Comparison of ENCODE assay signal across 16 cellular contexts in the genomic region with DNA sequence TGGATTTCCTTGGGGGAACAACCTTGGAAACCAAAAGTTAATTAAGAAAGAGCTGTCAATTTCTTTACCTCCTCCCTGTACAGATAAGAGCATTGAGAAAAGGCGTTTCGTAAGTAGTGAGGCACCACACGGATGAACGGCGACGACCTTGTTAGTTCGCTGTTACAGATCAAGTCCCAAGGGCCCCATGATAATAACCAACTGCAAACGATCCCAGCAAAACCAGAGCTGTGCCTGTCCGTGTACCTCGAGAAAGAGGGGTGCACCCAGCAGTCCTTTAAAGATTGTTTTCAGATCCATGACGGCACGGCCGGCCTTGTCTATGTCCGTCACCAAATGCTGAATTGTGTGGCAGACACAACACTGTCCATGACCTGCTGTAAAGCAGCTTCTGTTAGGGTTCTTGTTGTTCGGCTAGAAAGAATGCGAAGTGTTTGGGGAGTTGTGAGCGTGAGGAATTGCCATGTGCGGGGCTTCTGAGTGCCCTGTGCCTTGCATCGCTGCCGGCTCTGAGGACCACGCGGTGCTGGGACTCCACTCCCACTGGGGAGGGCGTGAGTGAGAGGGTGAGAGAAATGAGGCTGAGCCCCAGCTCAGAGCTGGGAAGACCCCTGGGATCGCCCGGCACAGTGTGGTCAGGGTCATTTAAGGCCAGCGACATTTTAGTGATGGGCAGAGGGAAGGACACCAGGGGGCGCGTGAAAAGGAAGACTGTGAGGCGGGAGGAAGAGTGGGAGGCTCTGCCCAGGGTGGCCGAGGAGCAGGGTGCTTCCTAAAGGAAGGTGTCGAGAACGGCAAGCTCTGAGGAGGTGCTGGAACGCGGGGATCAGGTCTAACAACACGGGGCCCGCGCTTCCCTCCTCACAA.
"Had no signal": no experiment of that assay in that cellular context is flagged by ENCODE, and none has a peak within 500 bp of the region (broad histone marks: within the 10 kb centered on the region; RNA-seq: fewer than 3 reads in every experiment).

No MANE protein-coding gene starts in this region.

- H3K9me3 Mint-ChIP-seq: activated naive CD4-positive, alpha-beta T cell treated with anti-CD3 and anti-CD28 coated beads, Interleukin-2, amount 50 U/mL, for 72 hours; effector memory CD8-positive, alpha-beta T cell; memory B cell; naive B cell had no signal

- H3K36me3 ChIP-seq: adrenal gland, sigmoid colon, tibial nerve had no signal

- H3K4me3 ChIP-seq: adrenal gland, mucosa of descending colon, sigmoid colon, tibial nerve had no signal

- H3K27me3 ChIP-seq: adrenal gland, sigmoid colon had no signal

- H3K9me3 ChIP-seq: adrenal gland, mucosa of descending colon, sigmoid colon, tibial nerve had no signal

- H3K27ac ChIP-seq: adrenal gland, parathyroid adenoma, sigmoid colon, tibial nerve, VCaP had no signal

- H3K4me3 Mint-ChIP-seq: effector memory CD8-positive, alpha-beta T cell; memory B cell; naive B cell had no signal

- H3K27ac Mint-ChIP-seq: activated naive CD4-positive, alpha-beta T cell treated with anti-CD3 and anti-CD28 coated beads, Interleukin-2, amount 50 U/mL, for 72 hours; effector memory CD8-positive, alpha-beta T cell; memory B cell; naive B cell had no signal

- H3K4me1 Mint-ChIP-seq: memory B cell, naive B cell had no signal

- DNase-seq: activated CD4-positive, alpha-beta T cell treated with anti-CD3 and anti-CD28 coated beads, Interleukin-2, amount 50 U/mL, for 48 hours; activated gamma-delta T cell treated with Interleukin-2 at 50 U/mL for 16 hours; activated T-cell treated with anti-CD3 and anti-CD28 coated beads, Interleukin-2, amount 50 U/mL, for 48 hours; effector memory CD8-positive, alpha-beta T cell; left ventricle myocardium superior; naive B cell; sigmoid colon; stimulated activated naive CD4-positive, alpha-beta T cell; T-helper 2 cell had no signal

- H2AFZ ChIP-seq: parathyroid adenoma had no signal

- H3K79me2 ChIP-seq: parathyroid adenoma had no signal

- H3K36me3 Mint-ChIP-seq: activated naive CD4-positive, alpha-beta T cell treated with anti-CD3 and anti-CD28 coated beads, Interleukin-2, amount 50 U/mL, for 72 hours had no signal

- H3K9ac ChIP-seq: parathyroid adenoma had no signal

- H3K4me1 ChIP-seq: adrenal gland, sigmoid colon, tibial nerve had no signal
